19 cellular contexts compared by ENCODE assay signal in genomic region chr7:27351137-27351536, GRCh38.
A peak's percentile ranks its signal among the peaks of the same experiment; 100 is the strongest.
DNase-seq lines count a peak whose midpoint lies in the region; ATAC-seq, FAIRE-seq and TF ChIP-seq lines count a peak whose summit lies in the region.
"Had no signal": no experiment of that assay in that cellular context is flagged by ENCODE, and none has a peak within 500 bp of the region (broad histone marks: within the 10 kb centered on the region; RNA-seq: fewer than 3 reads in every experiment).

No MANE protein-coding gene starts in this region.

- TF ChIP-seq EP300 in neural cell (conservative IDR thresholded peaks at IDR 0.05; ENCODE audit: poor library complexity, severe bottlenecking) (no peak), stomach (IDR thresholded peaks at IDR 0.05) (no peak)

- in situ Hi-C loops in Panc1 (cut with HindIII; ENCODE audit: low pct_unique_long_range_greater_than_20kb, low sequenced_read_pairs) = no loop called here

- BruUV-seq in Panc1 (replicated peaks; lab: Mats Ljungman, UMichigan) = no TSS peak

- no peaks in the 10 kb centered on the region for H3F3A ChIP-seq in neural cell (ENCODE audit: insufficient read depth, low read length, poor library complexity, severe bottlenecking)

- H3K9ac ChIP-seq in neural cell (ENCODE audit: low read length) = no peak overlapping the region
- H3K9ac ChIP-seq: GM23248 had no signal

- FAIRE-seq in HTR-8/SVneo (lab: Jason Lieb, UNC) = peak; percentile 13
- FAIRE-seq: GM12892, GM18507 had no signal

- no peak overlapping the region for H3K4me2 ChIP-seq in neural cell (ENCODE audit: low read length)

- CTCF ChIA-PET in Panc1 (lab: Charles Lee) = no interaction called here

- no peaks in the 10 kb centered on the region for H3K79me2 ChIP-seq in neural cell (replicated peaks; ENCODE audit: insufficient read depth, low read length)

- no peaks in the 10 kb centered on the region for H3K36me3 ChIP-seq in Panc1 (ENCODE audit: control insufficient read depth, insufficient read depth, low read length)
- H3K36me3 ChIP-seq in neural cell (ENCODE audit: insufficient read depth, low read length) = no peaks in the 10 kb centered on the region
- no peaks in the 10 kb centered on the region for H3K36me3 ChIP-seq in stomach
- H3K36me3 ChIP-seq: BE2C had no signal

- ATAC-seq in Panc1 = no peak
- ATAC-seq in GM21447 (IDR thresholded peaks at IDR 0.05; ENCODE audit: unreplicated experiment) = no peak
- no peak for ATAC-seq in GM21528 (IDR thresholded peaks at IDR 0.05; ENCODE audit: low FRiP score, unreplicated experiment)

- H2AFZ ChIP-seq in neural cell (ENCODE audit: low read depth, low read length) = no peak overlapping the region
- H2AFZ ChIP-seq: GM23248 had no signal

- H3K27ac ChIP-seq in Panc1 (ENCODE audit: low read length) (peak overlapping the region; percentile 48; the same call in 1 of the 2 replicates), neural cell (ENCODE audit: low read length) (no peak overlapping the region), stomach (no peak overlapping the region)
- H3K27ac ChIP-seq: GM23248 had no signal

- no peak for TF ChIP-seq RAD21 in neural cell (conservative IDR thresholded peaks at IDR 0.05)

- POLR2A ChIA-PET in Panc1 (lab: Charles Lee) = interaction anchor here (0.5 kb wide), 1 partner anchor 252 kb away, joined by 7 read pairs; no protein-coding TSS in a partner anchor

- WGBS in stomach, 5 donors = 60 to 85% (median 75%) methylated on average over 5 of the region's 5 CpGs

- H3K4me3 ChIP-seq in Panc1 (ENCODE audit: low read depth in 2 of 2, low read length in 2 of 2) (no peak overlapping the region), neural cell (ENCODE audit: low read length) (no peak overlapping the region), stomach (no peak overlapping the region)
- H3K4me3 ChIP-seq: GM23248 had no signal

- no peaks in the 10 kb centered on the region for H3K9me3 ChIP-seq in Panc1 (ENCODE audit: control insufficient read depth, insufficient read depth, low read depth, low read length)
- no peaks in the 10 kb centered on the region for H3K9me3 ChIP-seq in neural cell (ENCODE audit: low read length)
- no peaks in the 10 kb centered on the region for H3K9me3 ChIP-seq in stomach
- H3K9me3 ChIP-seq: BE2C, Caco-2 had no signal

- peaks cover 17% of the 10 kb centered on the region for H3K4me1 ChIP-seq in Panc1 (ENCODE audit: control insufficient read depth, insufficient read depth, low read length)
- H3K4me1 ChIP-seq in stomach = peaks cover 0 to 13% (median 6%) of the 10 kb centered on the region in 4 donors
- H3K4me1 ChIP-seq: BE2C had no signal

- intact Hi-C loops in Panc1 (cut with micrococcal nuclease; ENCODE audit: unreplicated experiment) (no loop called here), stomach (cut with DNase I; ENCODE audit: low total_unique reads) (no loop called here)

- H3K9me2 ChIP-seq in neural cell (ENCODE audit: insufficient read depth, low read length) = no peaks in the 10 kb centered on the region

- TF ChIP-seq CTCF in Panc1 (IDR thresholded peaks at IDR 0.05) (no peak), neural cell (IDR thresholded peaks at IDR 0.05; ENCODE audit: poor library complexity, severe bottlenecking) (no peak), stomach (IDR thresholded peaks at IDR 0.05) (no peak)

- peaks cover 2% of the 10 kb centered on the region; the same call in 1 of the 2 replicates for H3K27me3 ChIP-seq in Panc1 (ENCODE audit: control insufficient read depth, insufficient read depth, low read length)
- H3K27me3 ChIP-seq in neural cell (ENCODE audit: insufficient read depth, low read depth, low read length) = no peaks in the 10 kb centered on the region
- no peaks in the 10 kb centered on the region for H3K27me3 ChIP-seq in stomach

- no peak for DNase-seq in HTR-8/SVneo (ENCODE audit: insufficient read length, low spot score)
- DNase-seq in NCI-H2081 treated with DMSO at 0.1 percent for 48 hours (lab: John Stamatoyannopoulos, UW) = peak; percentile 73
- no peak for DNase-seq in Panc1 (ENCODE audit: low read depth, low spot score)
- no peak for DNase-seq in stomach
- DNase-seq: BE2C; C1 segment of cervical spinal cord; Caco-2; CD4-positive, CD25-positive, alpha-beta regulatory T cell; CD8-positive, alpha-beta memory T cell; DMS153; DMS79; GDM1; GM23248; HCEC 1CT had no signal

- no peaks in the 10 kb centered on the region for H4K20me1 ChIP-seq in neural cell (ENCODE audit: insufficient read depth)

- no peak for TF ChIP-seq POLR2A in stomach (IDR thresholded peaks at IDR 0.05)

TF ChIP-seq in neural cell, 6 proteins besides CTCF, POLR2A, EP300 and RAD21:
- no peak for TF ChIP-seq SMC3 (conservative IDR thresholded peaks at IDR 0.05; ENCODE audit: poor library complexity)
- no peak for TF ChIP-seq EZH2 (IDR thresholded peaks at IDR 0.05; ENCODE audit: borderline replicate concordance, insufficient read depth, low read length, poor library complexity, severe bottlenecking)
- peak; percentile 21 for TF ChIP-seq POLR2AphosphoS5 (IDR thresholded peaks at IDR 0.05)
